Comparison of ENCODE assay signal across 9 cellular contexts in genomic region chr20:8305449-8305978, GRCh38.
DNase-seq lines count a peak whose midpoint lies in the region; ATAC-seq and TF ChIP-seq lines count a peak whose summit lies in the region.
"Had no signal": no experiment of that assay in that cellular context is flagged by ENCODE, and none has a peak within 500 bp of the region (broad histone marks: within the 10 kb centered on the region; RNA-seq: fewer than 3 reads in every experiment).

No MANE protein-coding gene starts in this region.

- no peaks in the 10 kb centered on the region for H3K4me1 ChIP-seq in Caco-2
- no peaks in the 10 kb centered on the region for H3K4me1 ChIP-seq in PC-9 (replicated peaks; ENCODE audit: insufficient read depth)
- peaks cover 0 to 35% (median 4%) of the 10 kb centered on the region in 9 donors for H3K4me1 ChIP-seq in heart right ventricle

- WGBS in heart right ventricle, 2 donors = 50 to 67% methylated on average over 11 of the region's 11 CpGs

- H3K9me3 Mint-ChIP-seq in Caco-2 (ENCODE audit: unreplicated experiment) = no peaks in the 10 kb centered on the region
- H3K9me3 Mint-ChIP-seq in activated T-helper 2 cell treated with anti-CD3 and anti-CD28 coated beads, Interferon-gamma antibody, Interleukin-2, Interleukin-4, amounts not matched to agents 10 μg/mL and 5 μg/mL and 100 μg/mL, durations not matched to agents 14 hours and 24 hours and 36 hours = no peaks in the 10 kb centered on the region
- H3K9me3 Mint-ChIP-seq: activated naive CD4-positive, alpha-beta T cell treated with anti-CD3 and anti-CD28 coated beads, Interleukin-2, amount 50 U/mL, for 24 hours had no signal

- H3K27ac ChIP-seq in PC-9 (no peak overlapping the region), heart right ventricle (no peak overlapping the region)

- H3K4me2 ChIP-seq in PC-9 = no peak overlapping the region

- no peaks in the 10 kb centered on the region for H3K9me2 ChIP-seq in PC-9 (ENCODE audit: insufficient read depth)

- H3K27me3 ChIP-seq in Caco-2 (replicated peaks; ENCODE audit: control insufficient read depth, insufficient read depth, low read length) = no peaks in the 10 kb centered on the region
- H3K27me3 ChIP-seq in PC-9 (ENCODE audit: insufficient read depth, low read depth) = no peaks in the 10 kb centered on the region
- no peaks in the 10 kb centered on the region for H3K27me3 ChIP-seq in heart right ventricle

- 0 out of 2 replicates have a peak, but pooled peaks cover 3% of the 10 kb centered on the region for H4K20me1 ChIP-seq in PC-9 (ENCODE audit: insufficient read depth)

- peaks cover 15% of the 10 kb centered on the region for H3K36me3 Mint-ChIP-seq in Caco-2 (ENCODE audit: insufficient read depth, unreplicated experiment)
- no peaks in the 10 kb centered on the region for H3K36me3 Mint-ChIP-seq in activated T-helper 2 cell treated with anti-CD3 and anti-CD28 coated beads, Interferon-gamma antibody, Interleukin-2, Interleukin-4, amounts not matched to agents 10 μg/mL and 5 μg/mL and 100 μg/mL, durations not matched to agents 14 hours and 24 hours and 36 hours (ENCODE audit: low read depth)
- H3K36me3 Mint-ChIP-seq: activated naive CD4-positive, alpha-beta T cell treated with anti-CD3 and anti-CD28 coated beads, Interleukin-2, amount 50 U/mL, for 24 hours had no signal

- H3K27me3 Mint-ChIP-seq in Caco-2 (ENCODE audit: insufficient read depth, unreplicated experiment) = no peaks in the 10 kb centered on the region
- H3K27me3 Mint-ChIP-seq in activated T-helper 2 cell treated with anti-CD3 and anti-CD28 coated beads, Interferon-gamma antibody, Interleukin-2, Interleukin-4, amounts not matched to agents 10 μg/mL and 5 μg/mL and 100 μg/mL, durations not matched to agents 14 hours and 24 hours and 36 hours (ENCODE audit: low read depth) = peaks cover 12% of the 10 kb centered on the region
- H3K27me3 Mint-ChIP-seq: activated naive CD4-positive, alpha-beta T cell treated with anti-CD3 and anti-CD28 coated beads, Interleukin-2, amount 50 U/mL, for 24 hours had no signal

- POLR2A ChIA-PET in Caco-2 (lab: Charles Lee) (no interaction called here), PC-9 (lab: Charles Lee; ENCODE audit: unreplicated experiment) (no interaction called here)

- DNase-seq in Caco-2 (peak; percentile 79 to 80), PC-9 (peak in 1 of 2 experiments; percentile 10), heart right ventricle (peak; percentile 9 to 12), cortex of kidney (lab: John Stamatoyannopoulos, UW) (no peak)
- peak; percentile 53 for DNase-seq in activated T-helper 2 cell treated with anti-CD3 and anti-CD28 coated beads, Interferon-gamma antibody, Interleukin-2, Interleukin-4, amounts not matched to agents 10 μg/mL and 5 μg/mL and 100 μg/mL, durations not matched to agents 14 hours and 24 hours and 36 hours (ENCODE audit: low spot score)
- DNase-seq in stimulated activated CD4-positive, alpha-beta T cell treated with anti-CD3 and anti-CD28 coated beads, Interleukin-15, amount 100 ng/mL, for 24 hours = peak; percentile 73

- CTCF ChIA-PET in Caco-2 (lab: Charles Lee) (no interaction called here), PC-9 (lab: Charles Lee) (interaction anchor here (0.7 kb wide), 1 partner anchor 369 kb away, joined by 6 read pairs; no protein-coding TSS in a partner anchor)

- no peak overlapping the region for H3K4me3 ChIP-seq in Caco-2 (ENCODE audit: low read depth, low read length)
- H3K4me3 ChIP-seq in PC-9 = no peak overlapping the region
- H3K4me3 ChIP-seq in heart right ventricle = no peak overlapping the region

- H3K79me2 ChIP-seq in PC-9 (ENCODE audit: low read depth) = no peaks in the 10 kb centered on the region

- H3K9me3 ChIP-seq in Caco-2 (no peaks in the 10 kb centered on the region), PC-9 (ENCODE audit: insufficient read depth, low read depth) (no peaks in the 10 kb centered on the region), heart right ventricle (no peaks in the 10 kb centered on the region)

- TF ChIP-seq CTCF in Caco-2 (IDR thresholded peaks at IDR 0.05; ENCODE audit: insufficient read depth in 1 of 2, low read depth in 1 of 2, low read length in 1 of 2, severe bottlenecking in 1 of 2, unreplicated experiment in 1 of 2) (peak; percentile 74 to 75), PC-9 (conservative IDR thresholded peaks at IDR 0.05) (peak; percentile 74), heart right ventricle (IDR thresholded peaks at IDR 0.05) (peak in 8 of 9 donors; percentile 32 to 70 (median 57))

- H3K36me3 ChIP-seq in Caco-2 (ENCODE audit: control insufficient read depth, insufficient read depth, low read length) = no peaks in the 10 kb centered on the region
- H3K36me3 ChIP-seq in PC-9 (ENCODE audit: low read depth) = no peaks in the 10 kb centered on the region
- no peaks in the 10 kb centered on the region for H3K36me3 ChIP-seq in heart right ventricle

- H3K4me3 Mint-ChIP-seq in Caco-2 (ENCODE audit: unreplicated experiment) = no peak overlapping the region
- no peak overlapping the region for H3K4me3 Mint-ChIP-seq in activated T-helper 2 cell treated with anti-CD3 and anti-CD28 coated beads, Interferon-gamma antibody, Interleukin-2, Interleukin-4, amounts not matched to agents 10 μg/mL and 5 μg/mL and 100 μg/mL, durations not matched to agents 14 hours and 24 hours and 36 hours (ENCODE audit: low read depth)
- H3K4me3 Mint-ChIP-seq: activated naive CD4-positive, alpha-beta T cell treated with anti-CD3 and anti-CD28 coated beads, Interleukin-2, amount 50 U/mL, for 24 hours had no signal

- no peaks in the 10 kb centered on the region for H3K4me1 Mint-ChIP-seq in Caco-2 (ENCODE audit: low read depth, unreplicated experiment)
- H3K4me1 Mint-ChIP-seq in activated T-helper 2 cell treated with anti-CD3 and anti-CD28 coated beads, Interferon-gamma antibody, Interleukin-2, Interleukin-4, amounts not matched to agents 10 μg/mL and 5 μg/mL and 100 μg/mL, durations not matched to agents 14 hours and 24 hours and 36 hours (ENCODE audit: low read depth) = peaks cover 7% of the 10 kb centered on the region
- H3K4me1 Mint-ChIP-seq: activated naive CD4-positive, alpha-beta T cell treated with anti-CD3 and anti-CD28 coated beads, Interleukin-2, amount 50 U/mL, for 24 hours had no signal

- no peaks in the 10 kb centered on the region for H3F3A ChIP-seq in PC-9 (ENCODE audit: insufficient read depth, low read depth)

- ATAC-seq in GM19438 (IDR thresholded peaks at IDR 0.05; ENCODE audit: low read depth, unreplicated experiment) (peak; percentile 94), HG03457 (IDR thresholded peaks at IDR 0.05; ENCODE audit: unreplicated experiment) (peak; percentile 93), heart right ventricle (peak in 2 of 8 donors; percentile 23 to 29)

- intact Hi-C loops in Caco-2 (cut with micrococcal nuclease; ENCODE audit: unreplicated experiment) (loop anchor here (1.0 to 5.0 kb wide), 3 partner anchors 173 to 416 kb away; partner anchors contain the start of gene PLCB1), PC-9 (cut with micrococcal nuclease; ENCODE audit: unreplicated experiment) (loop anchor here (10.0 kb wide), 1 partner anchor 371 kb away; no protein-coding TSS in a partner anchor), heart right ventricle (cut with DNase I) (loop anchor here in 3 of 10 donors (5.0 to 10.0 kb wide), 2 partner anchors 171 to 173 kb away; partner anchors contain the start of gene PLCB1 (in 3 of the 3))
- intact Hi-C loops in activated T-helper 2 cell treated with anti-CD3 and anti-CD28 coated beads, Interferon-gamma antibody, Interleukin-2, Interleukin-4, amounts not matched to agents 10 μg/mL and 5 μg/mL and 100 μg/mL, durations not matched to agents 14 hours and 24 hours and 36 hours (cut with micrococcal nuclease) = loop anchor here (1.0 to 10.0 kb wide), 3 partner anchors 89 to 263 kb away; partner anchors contain the start of gene PLCB1

- BruUV-seq in Caco-2 (replicated peaks; lab: Mats Ljungman, UMichigan) (no TSS peak), PC-9 (replicated peaks; lab: Mats Ljungman, UMichigan) (no TSS peak)

- H3K27ac Mint-ChIP-seq in Caco-2 (ENCODE audit: unreplicated experiment) = no peak overlapping the region
- no peak overlapping the region for H3K27ac Mint-ChIP-seq in activated T-helper 2 cell treated with anti-CD3 and anti-CD28 coated beads, Interferon-gamma antibody, Interleukin-2, Interleukin-4, amounts not matched to agents 10 μg/mL and 5 μg/mL and 100 μg/mL, durations not matched to agents 14 hours and 24 hours and 36 hours
- H3K27ac Mint-ChIP-seq: activated naive CD4-positive, alpha-beta T cell treated with anti-CD3 and anti-CD28 coated beads, Interleukin-2, amount 50 U/mL, for 24 hours had no signal

- no peak overlapping the region for H2AFZ ChIP-seq in PC-9
